1 cellular context compared by ENCODE assay signal in the genomic region with DNA sequence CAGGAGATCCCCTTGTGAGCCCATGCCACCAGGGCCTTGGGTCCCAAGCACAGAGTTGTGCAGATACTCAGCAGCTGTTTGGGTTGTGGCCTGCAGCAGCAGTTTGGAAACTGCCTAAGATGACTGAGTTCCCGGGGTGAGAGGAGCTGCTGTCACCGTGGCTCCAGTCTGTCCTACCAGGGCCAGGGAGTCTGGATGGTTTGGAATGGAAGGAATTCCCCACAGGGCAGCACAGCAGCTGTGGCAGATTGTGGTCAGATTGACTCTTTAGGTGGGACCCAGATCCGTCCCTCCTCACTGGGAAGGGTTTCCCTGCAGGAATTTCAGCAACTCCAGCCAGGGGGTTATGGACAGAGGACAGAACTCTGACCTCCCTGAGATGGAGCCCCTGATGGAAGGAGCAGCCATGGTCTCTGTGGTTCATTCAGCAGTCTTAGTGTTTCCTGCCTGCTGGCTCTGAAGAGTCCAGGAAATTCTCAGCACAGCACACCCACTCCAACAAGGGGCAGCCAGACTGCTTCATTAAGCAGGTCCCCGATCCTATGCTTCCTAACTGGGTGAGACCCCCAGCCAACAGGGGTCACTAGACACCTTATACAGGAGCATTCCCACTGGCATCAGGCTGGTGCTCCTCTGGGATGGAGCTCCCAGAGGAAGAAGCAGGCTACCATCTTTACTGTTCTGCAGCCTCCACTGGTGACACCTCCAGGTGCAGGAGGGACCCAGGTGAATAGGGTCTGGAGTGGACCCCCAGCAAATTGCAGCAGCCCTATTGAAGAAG.
TF ChIP-seq lines count a peak whose summit lies in the region.

No MANE protein-coding gene starts in this region.

TF ChIP-seq in GM23338, 12 proteins besides CTCF, POLR2A, EP300 and RAD21:
- TF ChIP-seq REST (IDR thresholded peaks at IDR 0.05; ENCODE audit: unreplicated experiment) (no peak), STAT1 (IDR thresholded peaks at IDR 0.05; ENCODE audit: unreplicated experiment) (no peak), ZNF331 (CRISPR knock-in tag; IDR thresholded peaks at IDR 0.05; ENCODE audit: low read depth) (no peak), EZH2 (IDR thresholded peaks at IDR 0.05; ENCODE audit: low read depth, unreplicated experiment) (no peak), EZH2phosphoT487 (IDR thresholded peaks at IDR 0.05; ENCODE audit: unreplicated experiment) (no peak), POLR2AphosphoS5 (IDR thresholded peaks at IDR 0.05; ENCODE audit: low read depth) (no peak)
